8 cellular contexts compared by ENCODE assay signal in the genomic region with DNA sequence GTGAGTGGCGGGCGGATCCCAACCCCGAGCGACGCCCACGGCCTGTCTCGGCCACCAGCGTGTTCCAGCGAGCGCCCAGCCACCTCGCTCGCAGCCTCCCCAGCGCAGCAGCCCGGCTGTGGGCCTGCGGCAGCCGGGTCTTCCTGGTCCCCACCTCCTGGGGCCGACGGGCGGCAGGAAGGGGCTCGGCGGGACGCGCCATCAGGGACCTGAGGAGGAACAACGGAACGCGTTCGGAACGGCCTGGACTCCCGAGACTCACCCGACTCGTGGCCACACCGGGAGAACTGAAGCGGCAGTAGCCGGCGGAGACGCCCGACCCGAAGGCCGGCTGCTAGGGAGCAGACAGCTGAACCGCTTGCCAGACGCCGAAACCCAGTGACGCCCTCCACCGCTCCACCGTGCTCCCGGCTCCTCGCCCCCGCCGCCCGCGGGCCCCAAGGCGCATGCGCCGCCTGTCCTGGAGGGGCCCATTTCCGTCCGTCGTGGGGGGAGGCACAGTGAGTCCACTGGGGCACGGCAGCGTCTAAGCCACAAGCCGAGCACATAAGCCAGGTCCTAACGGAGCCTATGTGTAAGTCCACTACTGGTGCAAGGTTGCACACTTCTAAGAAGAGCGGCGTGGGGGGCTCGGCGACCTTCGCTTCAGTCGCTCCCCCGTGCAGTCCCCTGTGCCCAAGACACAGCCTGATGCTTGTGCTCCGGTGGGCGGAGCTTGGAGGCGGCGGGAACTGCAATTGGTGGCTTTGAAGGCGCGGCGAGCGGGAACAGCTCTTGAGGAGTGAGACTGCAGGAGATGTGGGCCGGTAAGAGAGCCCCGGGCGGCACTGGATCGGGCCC. TPM values are rescaled to one million over a fixed set of nuclear protein-coding genes. Genes with fewer than 3 reads are reported as not detected.
A peak's percentile ranks its signal among the peaks of the same experiment; 100 is the strongest.
DNase-seq lines count a peak whose midpoint lies in the region; ATAC-seq and TF ChIP-seq lines count a peak whose summit lies in the region.

Gene CENPN (plus strand): TSS at position 743 of the 840 bp plus-strand sequence. CDS start 4,726 bp downstream, outside the sequence.
Gene CMC2 (minus strand): TSS at position 414 of the 840 bp plus-strand sequence. CDS start 9,491 bp downstream, outside the sequence.

- TF ChIP-seq CTCF in AG10803 (conservative IDR thresholded peaks at IDR 0.05; ENCODE audit: low read length) (no peak), spleen (IDR thresholded peaks at IDR 0.05 in 8 of 11, conservative IDR thresholded peaks at IDR 0.05 in 3 of 11) (no peak)

- no peaks in the 10 kb centered on the region for H3K27me3 ChIP-seq in spleen (replicated peaks in 1 of 7)

- ATAC-seq in GM19043 (IDR thresholded peaks at IDR 0.05; ENCODE audit: low read depth, unreplicated experiment) (peak; percentile 79), HG03354 (IDR thresholded peaks at IDR 0.05; ENCODE audit: poor library complexity, severe bottlenecking, unreplicated experiment) (peak; percentile 88)

- H3K4me3 ChIP-seq in AG10803 (ENCODE audit: low read length) (peak within 1 kb of the TSS; percentile 94), spleen (peak within 1 kb of the TSS; percentile 62 to 95 (median 84))

- DNase-seq in AG10803 (ENCODE audit: low read depth) (peak; percentile 100), NCI-H446 (lab: John Stamatoyannopoulos, UW) (peak; percentile 81 to 91), inferior parietal cortex (ENCODE audit: extremely low spot score) (peak; percentile 98), spleen (peak; percentile 99)
- DNase-seq in activated CD4-positive, CD25-positive, alpha-beta regulatory T cell treated with anti-CD3 and anti-CD28 coated beads, Interleukin-2, amount 50 U/mL, for 16 hours (ENCODE audit: low read depth, low spot score), result peak; percentile 91
- peak; percentile 99 for DNase-seq in central memory CD4-positive, alpha-beta T cell

- H3K27ac ChIP-seq in spleen, result peak within 1 kb of the TSS; percentile 96 to 100 (median 99)

- TF ChIP-seq POLR2A in spleen (IDR thresholded peaks at IDR 0.05), result peak; percentile 30 to 75 (median 56)

- WGBS in spleen, 5 donors, result 0 to 1% (median 0%) methylated on average over 29 to 80 of the region's 80 CpGs

- H3K9me3 ChIP-seq in spleen, result no peaks in the 10 kb centered on the region

- intact Hi-C loops in spleen (cut with DNase I; ENCODE audit: low total_unique reads), result no loop called here

- H3K36me3 ChIP-seq in spleen, result peaks cover 0 to under 1% (median 0%) of the 10 kb centered on the region in 6 donors

- peaks cover 14 to 51% (median 37%) of the 10 kb centered on the region in 6 donors for H3K4me1 ChIP-seq in spleen

RNA-seq across cellular contexts. Expression of gene CENPN, which starts in this region (rescaled TPM):
- 10 to 100 TPM in 2 of 7 donors, 1 to 10 TPM in 5; 4.6 to 12.7 (median 6.7) TPM for total RNA-seq in spleen
- 1 to 10 TPM; 2.2 to 6.1 (median 5.8) TPM for polyA plus RNA-seq in spleen

RNA-seq across cellular contexts. Expression of gene CMC2, which starts in this region (rescaled TPM):
- total RNA-seq in spleen, result 10 to 100 TPM; 28.6 to 72.2 (median 41.3) TPM
- 100 to 1,000 TPM in 1 of 3 donors, 10 to 100 TPM in 2; 66.7 to 104 (median 77.0) TPM for polyA plus RNA-seq in spleen

Comparison
In these comparisons a context has a peak if more than half of its experiments do, and no peak if none do; other contexts are left out.
1. Peak in every context shown above with its lines: DNase-seq, ATAC-seq, H3K4me3 ChIP-seq and H3K27ac ChIP-seq.